ENCODE assay signal across 20 cellular contexts in genomic region chr2:196563876-196564275, GRCh38. TPM values are rescaled to one million over a fixed set of nuclear protein-coding genes. Genes with fewer than 3 reads are reported as not detected.
DNase-seq lines count a peak whose midpoint lies in the region; ATAC-seq, FAIRE-seq and TF ChIP-seq lines count a peak whose summit lies in the region.
"Had no signal": no experiment of that assay in that cellular context is flagged by ENCODE, and none has a peak within 500 bp of the region (broad histone marks: within the 10 kb centered on the region; RNA-seq: fewer than 3 reads in every experiment).

No MANE protein-coding gene starts in this region.

- no peaks in the 10 kb centered on the region for H3K4me1 ChIP-seq in PC-3 (ENCODE audit: insufficient read depth, low read length)

- H3K9ac ChIP-seq in PC-3 (ENCODE audit: low read length) = no peak overlapping the region
- H3K9ac ChIP-seq: GM23248 had no signal

- no peak overlapping the region for H3K27ac ChIP-seq in PC-3 (ENCODE audit: low read length)
- H3K27ac ChIP-seq: GM23248 had no signal

- no peaks in the 10 kb centered on the region for H3K27me3 ChIP-seq in PC-3 (ENCODE audit: low read length)

- no peaks in the 10 kb centered on the region for H3K9me2 ChIP-seq in PC-3 (replicated peaks; ENCODE audit: low read length)

- intact Hi-C loops in PC-3 (cut with micrococcal nuclease) = no loop called here

- H2AFZ ChIP-seq in PC-3 (ENCODE audit: low read length) = no peak overlapping the region
- H2AFZ ChIP-seq: GM23248 had no signal

- CTCF ChIA-PET in PC-3 (lab: Charles Lee) = no interaction called here

- no peaks in the 10 kb centered on the region for H3K36me3 ChIP-seq in PC-3 (ENCODE audit: low read depth, low read length)

- TF ChIP-seq CTCF in PC-3 (conservative IDR thresholded peaks at IDR 0.05; ENCODE audit: low read depth, low read length) = no peak

- H3K79me2 ChIP-seq in PC-3 (ENCODE audit: low read length) = no peaks in the 10 kb centered on the region

- no peak overlapping the region for H3K4me3 ChIP-seq in PC-3 (ENCODE audit: low read length)
- H3K4me3 ChIP-seq: GM23248 had no signal

- no peak for FAIRE-seq in HTR-8/SVneo (lab: Jason Lieb, UNC)
- FAIRE-seq: GM12891, H1 had no signal

- POLR2A ChIA-PET in PC-3 (lab: Charles Lee; ENCODE audit: unreplicated experiment) = no interaction called here

- no peaks in the 10 kb centered on the region for H4K20me1 ChIP-seq in PC-3 (ENCODE audit: low read length)

- H3F3A ChIP-seq in PC-3 (ENCODE audit: low read length, unreplicated experiment) = no peaks in the 10 kb centered on the region

- DNase-seq in DMS53 treated with DMSO at 0.1 percent for 48 hours (lab: John Stamatoyannopoulos, UW; ENCODE audit: unreplicated experiment) (peak; percentile 40), dermis microvascular lymphatic vessel endothelial cell (ENCODE audit: low read depth in 2 of 2) (peak; percentile 87 to 93), lung microvascular endothelial cell (ENCODE audit: low read depth in 2 of 2) (peak; percentile 9 to 91), PC-3 (no peak), RKO (ENCODE audit: low spot score) (no peak), T-helper 9 cell (no peak), HTR-8/SVneo (ENCODE audit: insufficient read length, low spot score) (no peak)
- DNase-seq: C1 segment of cervical spinal cord; Calu3; CD4-positive, alpha-beta memory T cell; COR-L47; DMS153; DMS79 treated with DMSO at 0.1 percent for 48 hours; GF-D8; GM23248; H9 had no signal

- no peak overlapping the region for H3K4me2 ChIP-seq in PC-3 (ENCODE audit: low read length)

- H3K9me3 ChIP-seq in PC-3 (ENCODE audit: low read length) = no peaks in the 10 kb centered on the region

- BruUV-seq in PC-3 (replicated peaks; lab: Mats Ljungman, UMichigan) = no TSS peak

- no peak for ATAC-seq in PC-3
- ATAC-seq: HCT116 had no signal

RNA-seq across cellular contexts. Expression of gene HECW2, which starts 29.5 kb away (rescaled TPM):
- 40.3 and 55.6 TPM in 2 replicates for total RNA-seq in dermis microvascular lymphatic vessel endothelial cell
- 52.2 and 54.9 TPM in 2 replicates for total RNA-seq in lung microvascular endothelial cell
- 1.6 and 2.7 TPM in 2 replicates for total RNA-seq in PC-3 (2014; rRNA removed)
- total RNA-seq: G401 had no signal

Comparison
In these comparisons a context has a peak if more than half of its experiments do, and no peak if none do; other contexts are left out.
1. DNase-seq: peak in DMS53 treated with DMSO at 0.1 percent for 48 hours (single experiment), dermis microvascular lymphatic vessel endothelial cell (2 of 2) and lung microvascular endothelial cell (2 of 2); none in PC-3 (single experiment), RKO (single experiment), T-helper 9 cell (single experiment) and HTR-8/SVneo (single experiment).
2. RNA of gene HECW2, which starts 29.5 kb away (total RNA-seq): 40.3 to 55.6 TPM in dermis microvascular lymphatic vessel endothelial cell and 52.2 to 54.9 TPM in lung microvascular endothelial cell; 1.6 to 2.7 TPM in PC-3; every median in the first group is over 10 times any median in the second.